ENCODE assay signal across 24 cellular contexts in genomic region chr9:84570482-84571154, GRCh38.
DNase-seq lines count a peak whose midpoint lies in the region; ATAC-seq, FAIRE-seq and TF ChIP-seq lines count a peak whose summit lies in the region.
"Had no signal": no experiment of that assay in that cellular context is flagged by ENCODE, and none has a peak within 500 bp of the region (broad histone marks: within the 10 kb centered on the region; RNA-seq: fewer than 3 reads in every experiment).

No MANE protein-coding gene starts in this region.

- H3K27me3 Mint-ChIP-seq in CD8-positive, alpha-beta memory T cell = peaks cover 0 to 3% of the 10 kb centered on the region in 2 donors
- H3K27me3 Mint-ChIP-seq in chondrocyte (ENCODE audit: low read depth) = peaks cover 3% of the 10 kb centered on the region
- H3K27me3 Mint-ChIP-seq: B cell had no signal

- H3K27me3 ChIP-seq in HepG2 (ENCODE audit: control insufficient read depth in 1 of 2, insufficient read depth in 2 of 2, low read length in 2 of 2) (no peaks in the 10 kb centered on the region), right lobe of liver (no peaks in the 10 kb centered on the region), K562 (ENCODE audit: control insufficient read depth in 2 of 2, insufficient read depth in 2 of 2, low read length in 2 of 2) (no peaks in the 10 kb centered on the region)
- H3K27me3 ChIP-seq in CD8-positive, alpha-beta memory T cell (ENCODE audit: insufficient read depth, low read length, poor library complexity, severe bottlenecking) = no peaks in the 10 kb centered on the region
- H3K27me3 ChIP-seq: MG63 had no signal

- H3K4me2 ChIP-seq in HepG2 (ENCODE audit: low read depth, low read length) = no peak overlapping the region
- no peak overlapping the region for H3K4me2 ChIP-seq in K562 (ENCODE audit: insufficient read depth, low read length)

- no peaks in the 10 kb centered on the region for H3K79me2 ChIP-seq in HepG2 (ENCODE audit: insufficient read depth, low read length)
- H3K79me2 ChIP-seq in K562 (ENCODE audit: control insufficient read depth, insufficient read depth, low read length) = no peaks in the 10 kb centered on the region

- H3K4me3 ChIP-seq in HepG2 (replicated peaks in 1 of 3; ENCODE audit: insufficient read depth in 1 of 3, low read depth in 2 of 3, low read length in 3 of 3) = no peak overlapping the region
- no peak overlapping the region for H3K4me3 ChIP-seq in right lobe of liver
- H3K4me3 ChIP-seq in K562 = no peak overlapping the region
- no peak overlapping the region for H3K4me3 ChIP-seq in CD8-positive, alpha-beta memory T cell (ENCODE audit: low read length)
- H3K4me3 ChIP-seq: GM12878, MG63 had no signal

- CTCF ChIA-PET in HepG2 (lab: Yijun Ruan, JAX; ENCODE audit: low intra/inter-chr PET ratio, low total read pairs) = no interaction called here
- CTCF ChIA-PET in K562 (lab: Yijun Ruan, JAX; ENCODE audit: low intra/inter-chr PET ratio) = no interaction called here
- CTCF ChIA-PET in CD8-positive, alpha-beta memory T cell (lab: Charles Lee) = no interaction called here

- no peaks in the 10 kb centered on the region for H3K9me3 Mint-ChIP-seq in CD8-positive, alpha-beta memory T cell
- H3K9me3 Mint-ChIP-seq in chondrocyte (ENCODE audit: low read depth) = no peaks in the 10 kb centered on the region
- H3K9me3 Mint-ChIP-seq: CD8-positive, alpha-beta T cell had no signal

- H3K9me3 ChIP-seq in HepG2 (ENCODE audit: low read length) = no peaks in the 10 kb centered on the region
- no peaks in the 10 kb centered on the region for H3K9me3 ChIP-seq in right lobe of liver
- no peaks in the 10 kb centered on the region for H3K9me3 ChIP-seq in K562 (replicated peaks; ENCODE audit: control insufficient read depth, insufficient read depth, low read depth, low read length)
- no peaks in the 10 kb centered on the region for H3K9me3 ChIP-seq in CD8-positive, alpha-beta memory T cell (ENCODE audit: low read length)
- H3K9me3 ChIP-seq: MG63 had no signal

- POLR2A ChIA-PET in HepG2 (lab: Yijun Ruan, JAX) = no interaction called here
- POLR2A ChIA-PET in K562 (lab: Yijun Ruan, JAX) = no interaction called here
- POLR2A ChIA-PET in CD8-positive, alpha-beta memory T cell (lab: Charles Lee) = no interaction called here

- FAIRE-seq in HepG2 (lab: Jason Lieb, UNC) (no peak), K562 (lab: Jason Lieb, UNC) (no peak)
- FAIRE-seq: G401.6, GM12878 had no signal

- ATAC-seq in HepG2 (no peak), right lobe of liver (no peak), K562 (no peak)
- ATAC-seq: CD8-positive, alpha-beta T cell; GM12878; HCT116; PC-3 had no signal

- in situ Hi-C loops in HepG2 (cut with HindIII; ENCODE audit: extremely low pct_ligation_motif_present, low pct_unique_long_range_greater_than_20kb) (no loop called here), K562 (cut with MboI) (no loop called here)

- H3K27ac Mint-ChIP-seq in CD8-positive, alpha-beta memory T cell = no peak overlapping the region
- H3K27ac Mint-ChIP-seq in chondrocyte (ENCODE audit: unreplicated experiment) = no peak overlapping the region
- H3K27ac Mint-ChIP-seq: B cell; CD8-positive, alpha-beta T cell had no signal

- no peak for TF ChIP-seq POLR2A in HepG2 (IDR thresholded peaks at IDR 0.05; ENCODE audit: insufficient read depth in 1 of 2, low read depth in 2 of 2, low read length in 2 of 2)
- no peak for TF ChIP-seq POLR2A in right lobe of liver (IDR thresholded peaks at IDR 0.05)
- TF ChIP-seq POLR2A in K562 (conservative IDR thresholded peaks at IDR 0.05) = no peak

- TF ChIP-seq RAD21 in HepG2 (CRISPR knock-in tag; IDR thresholded peaks at IDR 0.05) = no peak
- TF ChIP-seq RAD21 in Ishikawa (IDR thresholded peaks at IDR 0.05; ENCODE audit: low read depth) = no peak
- no peak for TF ChIP-seq RAD21 in K562 (CRISPR knock-in tag; conservative IDR thresholded peaks at IDR 0.05 in 1 of 2, IDR thresholded peaks at IDR 0.05 in 1 of 2)

- H3K4me3 Mint-ChIP-seq in CD8-positive, alpha-beta memory T cell = no peak overlapping the region
- H3K4me3 Mint-ChIP-seq in chondrocyte (ENCODE audit: unreplicated experiment) = no peak overlapping the region
- H3K4me3 Mint-ChIP-seq: B cell; CD8-positive, alpha-beta T cell had no signal

- H3K9ac ChIP-seq in HepG2 (ENCODE audit: insufficient read depth, low read depth, low read length) = no peak overlapping the region
- no peak overlapping the region for H3K9ac ChIP-seq in K562 (ENCODE audit: insufficient read depth in 1 of 2, low read depth in 2 of 2, low read length in 2 of 2)

- 8% methylated on average over 2 of the region's 2 CpGs for WGBS in HepG2 (ENCODE audit: low lambda C conversion rate)
- WGBS in right lobe of liver (ENCODE audit: insufficient coverage, low coverage, low lambda C conversion rate, missing lambda C conversion rate) = 39% methylated on average over 2 of the region's 2 CpGs
- WGBS in K562 (ENCODE audit: insufficient coverage, low coverage, missing lambda C conversion rate) = 0% methylated on average over 1 of the region's 2 CpGs

- no peaks in the 10 kb centered on the region for H3K4me1 Mint-ChIP-seq in CD8-positive, alpha-beta memory T cell
- no peaks in the 10 kb centered on the region for H3K4me1 Mint-ChIP-seq in chondrocyte (ENCODE audit: low read depth)
- H3K4me1 Mint-ChIP-seq: B cell had no signal

- TF ChIP-seq EP300 in HepG2 (IDR thresholded peaks at IDR 0.05; ENCODE audit: low read depth in 2 of 2, low read length in 2 of 2) (no peak), HepG2 (CRISPR knock-in tag; IDR thresholded peaks at IDR 0.05; ENCODE audit: borderline replicate concordance) (no peak), Ishikawa (IDR thresholded peaks at IDR 0.05; ENCODE audit: borderline replicate concordance) (no peak), K562 (IDR thresholded peaks at IDR 0.05; ENCODE audit: low read length) (no peak)

- H3K36me3 ChIP-seq in HepG2 (replicated peaks in 1 of 2; ENCODE audit: control insufficient read depth in 1 of 2, insufficient read depth in 2 of 2, low read length in 2 of 2) (no peaks in the 10 kb centered on the region), right lobe of liver (no peaks in the 10 kb centered on the region), K562 (ENCODE audit: control insufficient read depth, insufficient read depth, low read length) (no peaks in the 10 kb centered on the region)
- no peaks in the 10 kb centered on the region for H3K36me3 ChIP-seq in CD8-positive, alpha-beta memory T cell (ENCODE audit: insufficient read depth, low read length)
- H3K36me3 ChIP-seq: MG63 had no signal

- H3K9me1 ChIP-seq in K562 (ENCODE audit: control insufficient read depth, insufficient read depth, low read length) = no peaks in the 10 kb centered on the region

- H4K20me1 ChIP-seq in HepG2 (ENCODE audit: insufficient read depth, low read length) = no peaks in the 10 kb centered on the region
- H4K20me1 ChIP-seq in K562 (replicated peaks; ENCODE audit: control insufficient read depth, insufficient read depth, low read length) = no peaks in the 10 kb centered on the region

- intact Hi-C loops in HepG2 (cut with micrococcal nuclease; ENCODE audit: unreplicated experiment) (no loop called here), right lobe of liver (cut with DNase I) (no loop called here), K562 (cut with micrococcal nuclease) (no loop called here)

- H2AFZ ChIP-seq in HepG2 (ENCODE audit: low read length) (no peak overlapping the region), K562 (ENCODE audit: low read depth, low read length) (no peak overlapping the region)

- no TSS peak for BruUV-seq in HepG2 (replicated peaks; lab: Mats Ljungman, UMichigan)
- BruUV-seq in K562 (replicated peaks; lab: Mats Ljungman, UMichigan) = no TSS peak

- DNase-seq in HepG2 (ENCODE audit: low spot score) = no peak
- DNase-seq in right lobe of liver = no peak
- no peak for DNase-seq in K562 (ENCODE audit: extremely low read depth in 1 of 4, low spot score in 3 of 4)
- peak; percentile 3 for DNase-seq in renal cortical epithelial cell (ENCODE audit: low read depth)
- no peak for DNase-seq in CD8-positive, alpha-beta memory T cell
- DNase-seq in chondrocyte (ENCODE audit: low spot score) = no peak
- DNase-seq in DMS53 treated with DMSO at 0.1 percent for 48 hours (lab: John Stamatoyannopoulos, UW; ENCODE audit: unreplicated experiment) = no peak
- DNase-seq: Calu3; CD8-positive, alpha-beta T cell; KG1; MG63; NCI-H1105 treated with DMSO at 0.1 percent for 48 hours; NCI-H146; NCI-H1930; NCI-H2227 treated with DMSO at 0.1 percent for 48 hours; PC-3; SHP77; T-helper 1 cell had no signal

- H3K36me3 Mint-ChIP-seq in CD8-positive, alpha-beta memory T cell = no peaks in the 10 kb centered on the region
- no peaks in the 10 kb centered on the region for H3K36me3 Mint-ChIP-seq in chondrocyte (ENCODE audit: low read depth)
- H3K36me3 Mint-ChIP-seq: CD8-positive, alpha-beta T cell had no signal

- TF ChIP-seq CTCF in HepG2 (CRISPR knock-in tag; IDR thresholded peaks at IDR 0.05) (no peak), right lobe of liver (IDR thresholded peaks at IDR 0.05) (no peak), K562 (IDR thresholded peaks at IDR 0.05 in 2 of 3, conservative IDR thresholded peaks at IDR 0.05 in 1 of 3; ENCODE audit: insufficient read depth in 2 of 3, low read depth in 1 of 3, low read length in 3 of 3) (no peak), chondrocyte (IDR thresholded peaks at IDR 0.05) (no peak)

- H3K27ac ChIP-seq in HepG2 (ENCODE audit: extremely low read length, insufficient read depth, low read length) (no peak overlapping the region), right lobe of liver (no peak overlapping the region), K562 (ENCODE audit: extremely low read depth, low read depth, low read length) (no peak overlapping the region)
- H3K27ac ChIP-seq in CD8-positive, alpha-beta memory T cell (ENCODE audit: low read depth, low read length) = no peak overlapping the region
- H3K27ac ChIP-seq: C4-2B had no signal

- H3K4me1 ChIP-seq in HepG2 (ENCODE audit: insufficient read depth, low read length) = no peaks in the 10 kb centered on the region
- H3K4me1 ChIP-seq in right lobe of liver = no peaks in the 10 kb centered on the region
- H3K4me1 ChIP-seq in K562 (replicated peaks in 1 of 2; ENCODE audit: control insufficient read depth in 2 of 2, insufficient read depth in 2 of 2, low read length in 2 of 2) = no peaks in the 10 kb centered on the region
- H3K4me1 ChIP-seq in CD8-positive, alpha-beta memory T cell (ENCODE audit: insufficient read depth, low read length) = no peaks in the 10 kb centered on the region

TF ChIP-seq in HepG2, 621 proteins besides CTCF, POLR2A, EP300 and RAD21 (continues in another document):
- TF ChIP-seq TBP (CRISPR knock-in tag; IDR thresholded peaks at IDR 0.05) (no peak), LCORL (IDR thresholded peaks at IDR 0.05) (peak; percentile 97), LCORL (CRISPR knock-in tag; IDR thresholded peaks at IDR 0.05) (no peak)

TF ChIP-seq in Ishikawa, 13 proteins besides CTCF, POLR2A, EP300 and RAD21:
- TF ChIP-seq NFIC (IDR thresholded peaks at IDR 0.05) (peak; percentile 42), TCF12 (IDR thresholded peaks at IDR 0.05; ENCODE audit: low read depth) (no peak)

TF ChIP-seq in K562, 482 proteins besides CTCF, POLR2A, EP300 and RAD21:
- TF ChIP-seq NFIC (IDR thresholded peaks at IDR 0.05) = peak; percentile 95
- peak; percentile 93 for TF ChIP-seq NFIX (CRISPR knock-in tag; IDR thresholded peaks at IDR 0.05; ENCODE audit: low read depth)
- no peak for TF ChIP-seq NBN (IDR thresholded peaks at IDR 0.05; ENCODE audit: low read depth)

Comparison
In these comparisons a context has a peak if more than half of its experiments do, and no peak if none do; other contexts are left out.
1. Of the 241 proteins assayed by ChIP-seq in both HepG2 and K562: peak only in HepG2: none; only in K562: NFIC; in both: none; in neither: 240.